ENCODE assay signal across 10 cellular contexts in genomic region chr16:86665319-86665675, GRCh38.
DNase-seq lines count a peak whose midpoint lies in the region; ATAC-seq, FAIRE-seq and TF ChIP-seq lines count a peak whose summit lies in the region.
"Had no signal": no experiment of that assay in that cellular context is flagged by ENCODE, and none has a peak within 500 bp of the region (broad histone marks: within the 10 kb centered on the region; RNA-seq: fewer than 3 reads in every experiment).

No MANE protein-coding gene starts in this region.

- peak overlapping the region; percentile 49 for H3K4me3 Mint-ChIP-seq in Calu3 (ENCODE audit: low read depth, unreplicated experiment)
- H3K4me3 Mint-ChIP-seq in activated T-cell treated with anti-CD3 and anti-CD28 coated beads, Interleukin-2, amount 50 U/mL, for 4 hours: no peak overlapping the region

- FAIRE-seq in kidney (lab: Jason Lieb, UNC): no peak
- FAIRE-seq: H54 had no signal

- intact Hi-C loops in Calu3 (cut with micrococcal nuclease; ENCODE audit: unreplicated experiment): loop anchor here (2.0 to 10.0 kb wide), 3 partner anchors 34 to 170 kb away; no protein-coding TSS in a partner anchor
- intact Hi-C loops in kidney (cut with DNase I): no loop called here

- no peak for DNase-seq in Calu3
- peak; percentile 94 for DNase-seq in GM23248
- peak; percentile 11 for DNase-seq in RKO (ENCODE audit: low spot score)
- peak; percentile 89 for DNase-seq in glomerular visceral epithelial cell (ENCODE audit: extremely low spot score)
- DNase-seq in kidney: no peak
- no peak for DNase-seq in activated T-cell treated with anti-CD3 and anti-CD28 coated beads, Interleukin-2, amount 50 U/mL, for 4 hours
- DNase-seq: Right ventricle myocardium superior had no signal

- H3K9ac ChIP-seq in GM23248: peak overlapping the region; percentile 79; the same call in 1 of the 2 replicates
- H3K9ac ChIP-seq in kidney (ENCODE audit: low read length in 2 of 2): no peak overlapping the region

- H3K27ac Mint-ChIP-seq in Calu3 (ENCODE audit: unreplicated experiment): peak overlapping the region; percentile 99

- H2AFZ ChIP-seq in GM23248: no peak overlapping the region

- H3K27me3 ChIP-seq in GM23248 (replicated peaks; ENCODE audit: insufficient read depth): no peaks in the 10 kb centered on the region

- no peaks in the 10 kb centered on the region for H3K27me3 Mint-ChIP-seq in Calu3 (ENCODE audit: unreplicated experiment)
- H3K27me3 Mint-ChIP-seq in activated T-cell treated with anti-CD3 and anti-CD28 coated beads, Interleukin-2, amount 50 U/mL, for 4 hours (ENCODE audit: low read depth): peaks cover 17% of the 10 kb centered on the region

- CTCF ChIA-PET in Calu3 (lab: Charles Lee): interaction anchor here (0.7 to 1.8 kb wide), 17 partner anchors 10 to 719 kb away, joined by 3 to 23 read pairs (median 4); no protein-coding TSS in a partner anchor

- peaks cover 17% of the 10 kb centered on the region for H3K36me3 Mint-ChIP-seq in Calu3 (ENCODE audit: insufficient read depth, unreplicated experiment)
- no peaks in the 10 kb centered on the region for H3K36me3 Mint-ChIP-seq in activated T-cell treated with anti-CD3 and anti-CD28 coated beads, Interleukin-2, amount 50 U/mL, for 4 hours (ENCODE audit: insufficient read depth)

- no TSS peak for BruUV-seq in Calu3 (replicated peaks; lab: Mats Ljungman, UMichigan)

- H3K79me2 ChIP-seq in GM23248 (ENCODE audit: insufficient read depth): no peaks in the 10 kb centered on the region

- peak overlapping the region; percentile 50 for H3K4me3 ChIP-seq in GM23248
- no peak overlapping the region for H3K4me3 ChIP-seq in kidney (ENCODE audit: low read length in 2 of 2)

- H3K4me2 ChIP-seq in GM23248 (ENCODE audit: unreplicated experiment): peak overlapping the region; percentile 63

- TF ChIP-seq CTCF in Calu3 (IDR thresholded peaks at IDR 0.05; ENCODE audit: unreplicated experiment): no peak
- TF ChIP-seq CTCF in kidney (IDR thresholded peaks at IDR 0.05; ENCODE audit: borderline replicate concordance, extremely low read depth, insufficient read depth): no peak

- peaks cover 59% of the 10 kb centered on the region for H3K4me1 ChIP-seq in GM23248 (ENCODE audit: insufficient read depth)
- peaks cover 0 to 2% of the 10 kb centered on the region in 2 donors for H3K4me1 ChIP-seq in kidney (ENCODE audit: control insufficient read depth in 1 of 2, insufficient read depth in 1 of 2, low read depth in 1 of 2, low read length in 2 of 2)

- no peaks in the 10 kb centered on the region for H3K9me3 ChIP-seq in GM23248 (ENCODE audit: low read depth)
- H3K9me3 ChIP-seq in kidney (ENCODE audit: control insufficient read depth in 1 of 2, low read length in 2 of 2): no peaks in the 10 kb centered on the region

- peaks cover 50% of the 10 kb centered on the region for H3F3A ChIP-seq in GM23248 (ENCODE audit: insufficient read depth)

- in situ Hi-C loops in GM23248 (cut with MboI): no loop called here

- H4K20me1 ChIP-seq in GM23248 (ENCODE audit: insufficient read depth): no peaks in the 10 kb centered on the region

- ATAC-seq in GM18868 (IDR thresholded peaks at IDR 0.05; ENCODE audit: unreplicated experiment) (no peak), HG03565 (IDR thresholded peaks at IDR 0.05; ENCODE audit: unreplicated experiment) (no peak)
- no peak for ATAC-seq in activated T-cell treated with anti-CD3 and anti-CD28 coated beads, Interleukin-2, amount 50 U/mL, for 4 hours

- WGBS in GM23248 (ENCODE audit: low coverage in 1 of 2, low lambda C conversion rate in 2 of 2, missing lambda C conversion rate in 2 of 2), 2 experiments: 0 to 5% methylated on average over 2 of the region's 2 CpGs

- peaks cover 5% of the 10 kb centered on the region for H3K9me3 Mint-ChIP-seq in Calu3 (ENCODE audit: low read depth, unreplicated experiment)
- H3K9me3 Mint-ChIP-seq in activated T-cell treated with anti-CD3 and anti-CD28 coated beads, Interleukin-2, amount 50 U/mL, for 4 hours: peaks cover 6% of the 10 kb centered on the region

- H3K27ac ChIP-seq in GM23248 (peak overlapping the region; percentile 96), kidney (ENCODE audit: low read depth in 2 of 2, low read length in 2 of 2) (no peak overlapping the region)

- H3K36me3 ChIP-seq in GM23248 (ENCODE audit: low read depth) (no peaks in the 10 kb centered on the region), kidney (ENCODE audit: control insufficient read depth in 1 of 2, insufficient read depth in 2 of 2, low read length in 2 of 2) (no peaks in the 10 kb centered on the region)

- H3K9me2 ChIP-seq in GM23248 (ENCODE audit: insufficient read depth): no peaks in the 10 kb centered on the region

- peaks cover 49% of the 10 kb centered on the region for H3K4me1 Mint-ChIP-seq in Calu3 (ENCODE audit: low read depth, unreplicated experiment)
- peaks cover 20% of the 10 kb centered on the region for H3K4me1 Mint-ChIP-seq in activated T-cell treated with anti-CD3 and anti-CD28 coated beads, Interleukin-2, amount 50 U/mL, for 4 hours (ENCODE audit: low read depth)

Comparison
In these comparisons a context has a peak if more than half of its experiments do, and no peak if none do; other contexts are left out.
1. DNase-seq: peak in GM23248 (single experiment), RKO (single experiment) and glomerular visceral epithelial cell (single experiment); none in Calu3 (single experiment), kidney (single experiment) and activated T-cell treated with anti-CD3 and anti-CD28 coated beads, Interleukin-2, amount 50 U/mL, for 4 hours (single experiment).